ENCODE assay signal across 11 cellular contexts in genomic region chr7:129969881-129970446, GRCh38. TPM values are rescaled to one million over a fixed set of nuclear protein-coding genes. Genes with fewer than 3 reads are reported as not detected.
DNase-seq lines count a peak whose midpoint lies in the region; ATAC-seq and TF ChIP-seq lines count a peak whose summit lies in the region.
"Had no signal": no experiment of that assay in that cellular context is flagged by ENCODE, and none has a peak within 500 bp of the region (broad histone marks: within the 10 kb centered on the region; RNA-seq: fewer than 3 reads in every experiment).

No MANE protein-coding gene starts in this region.

- H3K4me3 ChIP-seq in left ventricle myocardium inferior: no peak overlapping the region
- H3K4me3 ChIP-seq in breast epithelium: no peak overlapping the region
- no peak overlapping the region for H3K4me3 ChIP-seq in left lung
- no peak overlapping the region for H3K4me3 ChIP-seq in Peyer's patch

- no peak for DNase-seq in left ventricle myocardium inferior
- no peak for DNase-seq in cardiac septum (ENCODE audit: low spot score)
- peak; percentile 83 to 94 for DNase-seq in breast epithelium (ENCODE audit: low spot score in 2 of 2)
- no peak for DNase-seq in left lung
- no peak for DNase-seq in activated T-cell treated with anti-CD3 and anti-CD28 coated beads, Interleukin-2, amount 50 U/mL, for 4 hours
- DNase-seq in Peyer's patch: no peak
- DNase-seq: activated naive CD4-positive, alpha-beta T cell; AML-193; RPMI8226 had no signal

- intact Hi-C loops in left ventricle myocardium inferior (cut with micrococcal nuclease): no loop called here
- intact Hi-C loops in cardiac septum (cut with DNase I): no loop called here
- intact Hi-C loops in breast epithelium (cut with DNase I; ENCODE audit: low total_unique reads): no loop called here
- intact Hi-C loops in left lung (cut with DNase I): no loop called here

- peak overlapping the region; percentile 64 for H3K27ac ChIP-seq in left ventricle myocardium inferior (replicated peaks)
- peak overlapping the region; percentile 92 to 94 for H3K27ac ChIP-seq in breast epithelium
- H3K27ac ChIP-seq in left lung: no peak overlapping the region
- H3K27ac ChIP-seq in Peyer's patch: no peak overlapping the region

- TF ChIP-seq POLR2A in breast epithelium (IDR thresholded peaks at IDR 0.05): no peak
- no peak for TF ChIP-seq POLR2A in Peyer's patch (IDR thresholded peaks at IDR 0.05)

- H3K4me1 ChIP-seq in left ventricle myocardium inferior: peaks cover 9% of the 10 kb centered on the region
- H3K4me1 ChIP-seq in breast epithelium: no peaks in the 10 kb centered on the region
- no peaks in the 10 kb centered on the region for H3K4me1 ChIP-seq in left lung
- H3K4me1 ChIP-seq in Peyer's patch: peaks cover 0 to 6% (median 0%) of the 10 kb centered on the region in 4 donors

- H3K27me3 Mint-ChIP-seq in activated T-cell treated with anti-CD3 and anti-CD28 coated beads, Interleukin-2, amount 50 U/mL, for 4 hours (ENCODE audit: low read depth): no peaks in the 10 kb centered on the region

- H3K36me3 Mint-ChIP-seq in activated T-cell treated with anti-CD3 and anti-CD28 coated beads, Interleukin-2, amount 50 U/mL, for 4 hours (ENCODE audit: insufficient read depth): no peaks in the 10 kb centered on the region

- no peak for TF ChIP-seq CTCF in left ventricle myocardium inferior (IDR thresholded peaks at IDR 0.05; ENCODE audit: borderline replicate concordance)
- no peak for TF ChIP-seq CTCF in breast epithelium (IDR thresholded peaks at IDR 0.05)
- TF ChIP-seq CTCF in left lung (IDR thresholded peaks at IDR 0.05): no peak
- TF ChIP-seq CTCF in Peyer's patch (IDR thresholded peaks at IDR 0.05): no peak

- no peaks in the 10 kb centered on the region for H3K9me3 Mint-ChIP-seq in activated T-cell treated with anti-CD3 and anti-CD28 coated beads, Interleukin-2, amount 50 U/mL, for 4 hours

- H3K36me3 ChIP-seq in left ventricle myocardium inferior: no peaks in the 10 kb centered on the region
- no peaks in the 10 kb centered on the region for H3K36me3 ChIP-seq in breast epithelium
- H3K36me3 ChIP-seq in left lung: no peaks in the 10 kb centered on the region
- H3K36me3 ChIP-seq in Peyer's patch: no peaks in the 10 kb centered on the region

- no peak overlapping the region for H3K4me3 Mint-ChIP-seq in activated T-cell treated with anti-CD3 and anti-CD28 coated beads, Interleukin-2, amount 50 U/mL, for 4 hours

- ATAC-seq in left lung (peak; percentile 25), GM18909 (IDR thresholded peaks at IDR 0.05; ENCODE audit: poor library complexity, unreplicated experiment) (no peak), GM19395 (IDR thresholded peaks at IDR 0.05; ENCODE audit: unreplicated experiment) (no peak)
- no peak for ATAC-seq in activated T-cell treated with anti-CD3 and anti-CD28 coated beads, Interleukin-2, amount 50 U/mL, for 4 hours

- no peaks in the 10 kb centered on the region for H3K27me3 ChIP-seq in left ventricle myocardium inferior (ENCODE audit: low read depth)
- H3K27me3 ChIP-seq in breast epithelium: no peaks in the 10 kb centered on the region
- no peaks in the 10 kb centered on the region for H3K27me3 ChIP-seq in left lung
- H3K27me3 ChIP-seq in Peyer's patch: no peaks in the 10 kb centered on the region

- H3K9me3 ChIP-seq in left ventricle myocardium inferior (replicated peaks) (no peaks in the 10 kb centered on the region), breast epithelium (no peaks in the 10 kb centered on the region), left lung (no peaks in the 10 kb centered on the region), Peyer's patch (no peaks in the 10 kb centered on the region)

- no peaks in the 10 kb centered on the region for H3K4me1 Mint-ChIP-seq in activated T-cell treated with anti-CD3 and anti-CD28 coated beads, Interleukin-2, amount 50 U/mL, for 4 hours (ENCODE audit: low read depth)

RNA-seq across cellular contexts. Expression of gene UBE2H, which starts 17.2 kb away (rescaled TPM):
- total RNA-seq in left ventricle myocardium inferior: 112 TPM
- total RNA-seq in cardiac septum: 228 TPM
- total RNA-seq in breast epithelium: 100 to 1,000 TPM in 2 of 3 donors, 10 to 100 TPM in 1; 81.8 to 124 (median 114) TPM
- 100 to 1,000 TPM in 1 of 2 donors, 10 to 100 TPM in 1; 58.7 to 121 TPM for total RNA-seq in left lung
- 10 to 100 TPM in 2 of 3 donors, 1 to 10 TPM in 1; 9.1 to 11.8 (median 11.5) TPM for total RNA-seq in activated T-cell treated with anti-CD3 and anti-CD28 coated beads, Interleukin-2, amount 50 U/mL, for 4 hours
- 10 to 100 TPM; 33.5 to 59.4 (median 51.4) TPM for total RNA-seq in Peyer's patch

Comparison
In these comparisons a context has a peak if more than half of its experiments do, and no peak if none do; other contexts are left out.
1. DNase-seq: peak in breast epithelium (2 of 2); none in left ventricle myocardium inferior (single experiment), cardiac septum (single experiment), left lung (0 of 2), activated T-cell treated with anti-CD3 and anti-CD28 coated beads, Interleukin-2, amount 50 U/mL, for 4 hours (single experiment) and Peyer's patch (0 of 3).
2. H3K27ac ChIP-seq: peak in left ventricle myocardium inferior (single experiment) and breast epithelium (2 of 2); none in left lung (0 of 2) and Peyer's patch (0 of 4).